Comparison of ENCODE assay signal across 1 cellular context in the genomic region with DNA sequence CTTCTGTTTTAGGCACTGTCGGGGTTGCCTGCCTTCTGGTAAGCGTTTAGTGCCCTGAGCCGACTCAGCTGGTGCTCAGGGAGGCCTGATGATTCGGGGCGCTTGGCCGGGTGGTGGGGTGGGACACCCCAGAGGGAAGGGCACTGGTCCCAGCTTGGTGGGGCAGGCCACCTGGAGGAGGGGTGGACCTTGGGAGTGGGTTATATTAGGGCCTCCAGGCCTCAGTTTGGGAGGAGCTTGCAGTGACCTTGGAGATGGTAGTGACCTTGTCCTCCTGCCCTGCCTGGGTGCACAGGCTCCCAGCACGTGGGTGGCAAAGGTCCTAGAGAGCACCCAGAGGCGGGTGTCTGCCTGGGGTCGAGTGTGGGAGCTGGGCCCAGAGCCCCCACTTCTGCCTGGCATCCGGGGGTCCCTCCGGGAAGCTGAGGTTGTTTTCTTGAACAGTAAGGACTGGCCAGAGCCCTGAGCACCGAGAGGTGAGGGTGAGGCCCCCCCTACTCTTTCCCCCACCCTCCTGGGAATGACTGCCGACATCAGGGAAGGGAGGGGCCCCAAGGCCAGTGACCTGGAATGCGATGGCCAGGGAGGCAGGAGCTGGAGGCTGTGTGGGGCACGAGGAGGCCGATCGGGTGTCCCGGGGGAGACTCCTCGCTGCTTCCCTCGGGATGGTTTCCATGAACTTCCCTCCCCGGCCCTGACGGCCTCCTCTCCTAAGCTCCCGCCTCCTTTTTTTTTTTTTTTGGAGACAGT.
TF ChIP-seq lines count a peak whose summit lies in the region.

No MANE protein-coding gene starts in this region.

TF ChIP-seq in HepG2, 621 proteins besides CTCF, POLR2A, EP300 and RAD21 (continued from another document and continues in another):
- TF ChIP-seq, protein P1, sequence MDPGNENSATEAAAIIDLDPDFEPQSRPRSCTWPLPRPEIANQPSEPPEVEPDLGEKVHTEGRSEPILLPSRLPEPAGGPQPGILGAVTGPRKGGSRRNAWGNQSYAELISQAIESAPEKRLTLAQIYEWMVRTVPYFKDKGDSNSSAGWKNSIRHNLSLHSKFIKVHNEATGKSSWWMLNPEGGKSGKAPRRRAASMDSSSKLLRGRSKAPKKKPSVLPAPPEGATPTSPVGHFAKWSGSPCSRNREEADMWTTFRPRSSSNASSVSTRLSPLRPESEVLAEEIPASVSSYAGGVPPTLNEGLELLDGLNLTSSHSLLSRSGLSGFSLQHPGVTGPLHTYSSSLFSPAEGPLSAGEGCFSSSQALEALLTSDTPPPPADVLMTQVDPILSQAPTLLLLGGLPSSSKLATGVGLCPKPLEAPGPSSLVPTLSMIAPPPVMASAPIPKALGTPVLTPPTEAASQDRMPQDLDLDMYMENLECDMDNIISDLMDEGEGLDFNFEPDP (CRISPR knock-in tag; conservative IDR thresholded peaks at IDR 0.05), result no peak
- TF ChIP-seq IRX3 (CRISPR knock-in tag; IDR thresholded peaks at IDR 0.05; ENCODE audit: borderline replicate concordance, low read depth) (0 out of 2 replicates have a peak, but pooled peaks have one; percentile 44), TOE1 (CRISPR knock-in tag; IDR thresholded peaks at IDR 0.05) (no peak), HIC2 (CRISPR knock-in tag; IDR thresholded peaks at IDR 0.05; ENCODE audit: low read depth) (peak; percentile 39; the same call in 1 of the 2 replicates), ATF2 (CRISPR knock-in tag; IDR thresholded peaks at IDR 0.05) (peak; percentile 19; the same call in 1 of the 2 replicates), ZNF224 (CRISPR knock-in tag; IDR thresholded peaks at IDR 0.05) (no peak), MEF2D (CRISPR knock-in tag; IDR thresholded peaks at IDR 0.05) (0 out of 2 replicates have a peak, but pooled peaks have one; percentile 21), ZNF232 (CRISPR knock-in tag; IDR thresholded peaks at IDR 0.05; ENCODE audit: borderline replicate concordance) (no peak), ARID5B (CRISPR knock-in tag; IDR thresholded peaks at IDR 0.05) (peak; percentile 49), FOXK1 (CRISPR knock-in tag; IDR thresholded peaks at IDR 0.05; ENCODE audit: borderline replicate concordance, low read depth) (peak; percentile 26; the same call in 1 of the 2 replicates), ZNF350 (CRISPR knock-in tag; IDR thresholded peaks at IDR 0.05; ENCODE audit: borderline replicate concordance, low read depth) (no peak), MTF2 (CRISPR knock-in tag; IDR thresholded peaks at IDR 0.05; ENCODE audit: borderline replicate concordance) (no peak), ZBTB42 (CRISPR knock-in tag; IDR thresholded peaks at IDR 0.05) (no peak), TFDP1 (CRISPR knock-in tag; IDR thresholded peaks at IDR 0.05; ENCODE audit: borderline replicate concordance) (no peak), ZEB1 (IDR thresholded peaks at IDR 0.05; ENCODE audit: insufficient replicate concordance, low read depth) (no peak), FOXP4 (CRISPR knock-in tag; IDR thresholded peaks at IDR 0.05) (no peak), GABPB1 (CRISPR knock-in tag; IDR thresholded peaks at IDR 0.05) (no peak), NFYB (CRISPR knock-in tag; IDR thresholded peaks at IDR 0.05) (no peak), ISX (CRISPR knock-in tag; conservative IDR thresholded peaks at IDR 0.05) (no peak), ZNF331 (CRISPR knock-in tag; IDR thresholded peaks at IDR 0.05) (no peak), MBNL3 (CRISPR knock-in tag; conservative IDR thresholded peaks at IDR 0.05) (no peak), RFX1 (IDR thresholded peaks at IDR 0.05) (no peak), BRF2 (CRISPR knock-in tag; IDR thresholded peaks at IDR 0.05) (no peak), ZFP37 (CRISPR knock-in tag; IDR thresholded peaks at IDR 0.05; ENCODE audit: borderline replicate concordance) (no peak), ZNF362 (CRISPR knock-in tag; IDR thresholded peaks at IDR 0.05; ENCODE audit: borderline replicate concordance) (no peak), SRSF1 (optimal IDR thresholded peaks at IDR 0.05; ENCODE audit: low read depth, low read length) (no peak), ZNF547 (CRISPR knock-in tag; IDR thresholded peaks at IDR 0.05) (0 out of 2 replicates have a peak, but pooled peaks have one; percentile 32), NR2F1 (CRISPR knock-in tag; IDR thresholded peaks at IDR 0.05) (peak in 1 of 2 experiments; percentile 46; a peak in 2 of 4 replicates), ZFAT (CRISPR knock-in tag; conservative IDR thresholded peaks at IDR 0.05) (no peak), NBN (conservative IDR thresholded peaks at IDR 0.05) (no peak)
- TF ChIP-seq, protein P2, sequence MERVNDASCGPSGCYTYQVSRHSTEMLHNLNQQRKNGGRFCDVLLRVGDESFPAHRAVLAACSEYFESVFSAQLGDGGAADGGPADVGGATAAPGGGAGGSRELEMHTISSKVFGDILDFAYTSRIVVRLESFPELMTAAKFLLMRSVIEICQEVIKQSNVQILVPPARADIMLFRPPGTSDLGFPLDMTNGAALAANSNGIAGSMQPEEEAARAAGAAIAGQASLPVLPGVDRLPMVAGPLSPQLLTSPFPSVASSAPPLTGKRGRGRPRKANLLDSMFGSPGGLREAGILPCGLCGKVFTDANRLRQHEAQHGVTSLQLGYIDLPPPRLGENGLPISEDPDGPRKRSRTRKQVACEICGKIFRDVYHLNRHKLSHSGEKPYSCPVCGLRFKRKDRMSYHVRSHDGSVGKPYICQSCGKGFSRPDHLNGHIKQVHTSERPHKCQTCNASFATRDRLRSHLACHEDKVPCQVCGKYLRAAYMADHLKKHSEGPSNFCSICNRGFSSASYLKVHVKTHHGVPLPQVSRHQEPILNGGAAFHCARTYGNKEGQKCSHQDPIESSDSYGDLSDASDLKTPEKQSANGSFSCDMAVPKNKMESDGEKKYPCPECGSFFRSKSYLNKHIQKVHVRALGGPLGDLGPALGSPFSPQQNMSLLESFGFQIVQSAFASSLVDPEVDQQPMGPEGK (CRISPR knock-in tag; IDR thresholded peaks at IDR 0.05), result peak; percentile 65; the same call in 1 of the 2 replicates
- TF ChIP-seq, protein P3, sequence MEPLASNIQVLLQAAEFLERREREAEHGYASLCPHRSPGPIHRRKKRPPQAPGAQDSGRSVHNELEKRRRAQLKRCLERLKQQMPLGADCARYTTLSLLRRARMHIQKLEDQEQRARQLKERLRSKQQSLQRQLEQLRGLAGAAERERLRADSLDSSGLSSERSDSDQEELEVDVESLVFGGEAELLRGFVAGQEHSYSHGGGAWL (CRISPR knock-in tag; IDR thresholded peaks at IDR 0.05), result 0 out of 2 replicates have a peak, but pooled peaks have one; percentile 26
